Comparison of ENCODE assay signal across 9 cellular contexts in the genomic region with DNA sequence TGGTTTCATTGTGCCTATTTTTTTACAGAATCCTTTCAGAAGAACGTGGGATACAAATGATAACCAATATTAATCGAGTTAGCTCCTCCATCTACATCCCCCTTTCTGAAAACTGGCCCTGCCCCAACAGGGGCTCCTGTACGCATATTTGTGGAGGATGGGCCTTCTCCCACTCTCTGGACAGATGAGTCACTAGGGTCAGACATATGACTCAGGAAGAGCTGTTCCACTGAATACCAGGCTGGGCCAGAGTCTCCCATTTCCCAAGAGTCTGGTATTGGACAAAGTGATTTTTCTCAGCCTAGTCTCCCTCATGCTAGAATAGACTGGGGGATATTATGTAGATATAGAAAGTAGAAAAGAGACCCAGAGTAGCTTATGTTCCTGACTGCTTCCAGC.
A peak's percentile ranks its signal among the peaks of the same experiment; 100 is the strongest.
DNase-seq lines count a peak whose midpoint lies in the region; ATAC-seq, FAIRE-seq and TF ChIP-seq lines count a peak whose summit lies in the region.
"Had no signal": no experiment of that assay in that cellular context is flagged by ENCODE, and none has a peak within 500 bp of the region (broad histone marks: within the 10 kb centered on the region; RNA-seq: fewer than 3 reads in every experiment).

No MANE protein-coding gene starts in this region.

- ATAC-seq in GM21390 (IDR thresholded peaks at IDR 0.05; ENCODE audit: unreplicated experiment) (no peak), HG03460 (IDR thresholded peaks at IDR 0.05; ENCODE audit: unreplicated experiment) (no peak)

- TF ChIP-seq POLR2A in H54 (IDR thresholded peaks at IDR 0.05; ENCODE audit: low read depth, low read length): no peak

- TF ChIP-seq CTCF in GM20000 (IDR thresholded peaks at IDR 0.05; ENCODE audit: extremely low read depth, missing control alignments): no peak

- no peak for FAIRE-seq in H54 (lab: Jason Lieb, UNC)

- peak; percentile 23 for DNase-seq in H54 (ENCODE audit: insufficient read length, low spot score)
- DNase-seq in SW 1271 (lab: John Stamatoyannopoulos, UW): peak; percentile 4 to 40
- peak; percentile 53 for DNase-seq in fibroblast of peridontal ligament (ENCODE audit: extremely low read depth)
- peak; percentile 24 for DNase-seq in pulmonary artery endothelial cell (ENCODE audit: low read depth, low spot score)
- DNase-seq in ureter (ENCODE audit: low spot score): no peak
- DNase-seq in GM20000 (ENCODE audit: low spot score): no peak
- DNase-seq: NCI-H1048 had no signal

Comparison
In these comparisons a context has a peak if more than half of its experiments do, and no peak if none do; other contexts are left out.
1. DNase-seq: peak in H54 (single experiment), SW 1271 (2 of 2), fibroblast of peridontal ligament (single experiment) and pulmonary artery endothelial cell (single experiment); none in ureter (single experiment) and GM20000 (single experiment).